In genomic region chr12:57514246-57514645, GRCh38 we compare ENCODE assay signal across 8 cellular contexts. TPM values are rescaled to one million over a fixed set of nuclear protein-coding genes. Genes with fewer than 3 reads are reported as not detected.
DNase-seq lines count a peak whose midpoint lies in the region; ATAC-seq and TF ChIP-seq lines count a peak whose summit lies in the region.
"Not testable (repeated sequence)": the region's sequence is repeated elsewhere in the genome, so short reads cannot be mapped to it uniquely, and the experiment has no call there.
"Had no signal": no experiment of that assay in that cellular context is flagged by ENCODE, and none has a peak within 500 bp of the region (broad histone marks: within the 10 kb centered on the region; RNA-seq: fewer than 3 reads in every experiment).

No MANE protein-coding gene starts in this region.

- not testable (repeated sequence) for ATAC-seq in activated T-cell treated with anti-CD3 and anti-CD28 coated beads, Interleukin-2, amount 50 U/mL, for 72 hours (replicated peaks in 1 of 2); psoas muscle

- H3K4me3 Mint-ChIP-seq in HFFc6; activated T-cell treated with anti-CD3 and anti-CD28 coated beads, Interleukin-2, amount 50 U/mL, for 72 hours; chondrocyte (ENCODE audit: unreplicated experiment); immature natural killer cell: not testable (repeated sequence)

- not testable (repeated sequence) for H3K27me3 ChIP-seq in psoas muscle (ENCODE audit: insufficient read depth in 3 of 3, low read length in 2 of 3)

- peak overlapping the region; percentile 40 for H3K27ac Mint-ChIP-seq in HFFc6
- peak overlapping the region; percentile 71 for H3K27ac Mint-ChIP-seq in activated T-cell treated with anti-CD3 and anti-CD28 coated beads, Interleukin-2, amount 50 U/mL, for 72 hours
- peak overlapping the region; percentile 57 for H3K27ac Mint-ChIP-seq in chondrocyte (ENCODE audit: unreplicated experiment)
- peak overlapping the region in 4 of 6 donors; percentile 10 to 62 (median 40) for H3K27ac Mint-ChIP-seq in immature natural killer cell

- H3K9me3 Mint-ChIP-seq in HFFc6; activated T-cell treated with anti-CD3 and anti-CD28 coated beads, Interleukin-2, amount 50 U/mL, for 72 hours; chondrocyte (ENCODE audit: low read depth); immature natural killer cell: not testable (repeated sequence)

- H3K27ac ChIP-seq in 22Rv1 (peak overlapping the region; percentile 100), VCaP (peak overlapping the region; percentile 99), psoas muscle (peak overlapping the region; percentile 46)

- not testable (repeated sequence) for DNase-seq in HFFc6; activated T-cell treated with anti-CD3 and anti-CD28 coated beads, Interleukin-2, amount 50 U/mL, for 72 hours; chondrocyte (ENCODE audit: low spot score); immature natural killer cell; psoas muscle

- peaks cover 23% of the 10 kb centered on the region for H3K4me1 ChIP-seq in psoas muscle

- WGBS in psoas muscle, 3 donors, result 90 to 92% (median 91%) methylated on average over 8 to 9 of the region's 9 CpGs

- not testable (repeated sequence) for H3K4me3 ChIP-seq in psoas muscle

- peaks cover 18 to 89% of the 10 kb centered on the region in 2 donors for H3K36me3 ChIP-seq in psoas muscle (ENCODE audit: insufficient read depth in 1 of 2, low read depth in 1 of 2)

- H3K27me3 Mint-ChIP-seq in HFFc6 (ENCODE audit: insufficient read depth), result peaks cover 11% of the 10 kb centered on the region; the same call in 1 of the 2 replicates
- not testable (repeated sequence) for H3K27me3 Mint-ChIP-seq in activated T-cell treated with anti-CD3 and anti-CD28 coated beads, Interleukin-2, amount 50 U/mL, for 72 hours (ENCODE audit: low read depth); chondrocyte (ENCODE audit: low read depth); immature natural killer cell (ENCODE audit: low read depth in 3 of 3)

- peaks cover 69% of the 10 kb centered on the region for H3K36me3 Mint-ChIP-seq in HFFc6 (ENCODE audit: low read depth)
- peaks cover 24 to 51% of the 10 kb centered on the region in 2 donors for H3K36me3 Mint-ChIP-seq in activated T-cell treated with anti-CD3 and anti-CD28 coated beads, Interleukin-2, amount 50 U/mL, for 72 hours (ENCODE audit: insufficient read depth in 2 of 2)
- peaks cover 59% of the 10 kb centered on the region for H3K36me3 Mint-ChIP-seq in chondrocyte (ENCODE audit: low read depth)
- H3K36me3 Mint-ChIP-seq in immature natural killer cell, result peaks cover 16 to 66% (median 30%) of the 10 kb centered on the region in 3 donors

- not testable (repeated sequence) for H3K9me3 ChIP-seq in psoas muscle

- TF ChIP-seq CTCF in 22Rv1 (IDR thresholded peaks at IDR 0.05); HFFc6 (IDR thresholded peaks at IDR 0.05); VCaP (conservative IDR thresholded peaks at IDR 0.05); chondrocyte (IDR thresholded peaks at IDR 0.05); psoas muscle (IDR thresholded peaks at IDR 0.05): not testable (repeated sequence)

- intact Hi-C loops in psoas muscle (cut with DNase I), result not testable (repeated sequence)

- peaks cover 33% of the 10 kb centered on the region for H3K4me1 Mint-ChIP-seq in HFFc6 (ENCODE audit: low read depth)
- H3K4me1 Mint-ChIP-seq in activated T-cell treated with anti-CD3 and anti-CD28 coated beads, Interleukin-2, amount 50 U/mL, for 72 hours (ENCODE audit: low read depth), result peaks cover 28% of the 10 kb centered on the region
- H3K4me1 Mint-ChIP-seq in chondrocyte (ENCODE audit: low read depth), result peaks cover 31% of the 10 kb centered on the region
- H3K4me1 Mint-ChIP-seq in immature natural killer cell, result peaks cover 17 to 37% of the 10 kb centered on the region in 2 donors

RNA-seq across cellular contexts. Expression of gene DDIT3, which starts 6.1 kb away (rescaled TPM):
- total RNA-seq in HFFc6 (2021; fragmentation: NEBNext Ultra II Directional; extraction: Animal tissue kit (Norgen Biotek cat#: 25700)), result 10 to 100 TPM in 4 of 6 experiments, 1 to 10 TPM in 2; 9.4 to 10.8 (median 10.2) TPM
- total RNA-seq in activated T-cell treated with anti-CD3 and anti-CD28 coated beads, Interleukin-2, amount 50 U/mL, for 72 hours, result 10 to 100 TPM; 64.6 to 71.7 TPM
- total RNA-seq in chondrocyte, result 9.6 to 79.1 TPM (median 79.0 TPM) in 3 replicates
- polyA plus RNA-seq in immature natural killer cell, result 10 to 100 TPM; 22.8 to 38.8 (median 29.4) TPM
- total RNA-seq in psoas muscle, result 10 to 100 TPM; 11.1 to 59.5 (median 19.6) TPM
- polyA plus RNA-seq in psoas muscle, result 100 to 1,000 TPM in 1 of 3 donors, 10 to 100 TPM in 2; 62.5 to 224 (median 68.9) TPM

RNA-seq across cellular contexts. Expression of gene MBD6, which starts 8.4 kb away (rescaled TPM):
- total RNA-seq in HFFc6 (2021; fragmentation: NEBNext Ultra II Directional; extraction: Animal tissue kit (Norgen Biotek cat#: 25700)), result 10 to 100 TPM; 40.7 to 43.6 (median 42.1) TPM
- total RNA-seq in activated T-cell treated with anti-CD3 and anti-CD28 coated beads, Interleukin-2, amount 50 U/mL, for 72 hours, result 100 to 1,000 TPM; 131 to 148 TPM
- total RNA-seq in chondrocyte (66.9 to 86.5 TPM (median 78.4 TPM) in 3 replicates), psoas muscle (10 to 100 TPM; 29.5 to 52.9 (median 39.5) TPM)
- polyA plus RNA-seq in immature natural killer cell (1 to 10 TPM; 1.8 to 5.5 (median 2.7) TPM), psoas muscle (10 to 100 TPM; 11.6 to 18.4 (median 17.5) TPM)

RNA-seq across cellular contexts. Expression of gene MARS1, which starts 26.4 kb away (rescaled TPM):
- 100 to 1,000 TPM; 179 to 207 (median 193) TPM for total RNA-seq in HFFc6 (2021; fragmentation: NEBNext Ultra II Directional; extraction: Animal tissue kit (Norgen Biotek cat#: 25700))
- 100 to 1,000 TPM; 575 to 653 TPM for total RNA-seq in activated T-cell treated with anti-CD3 and anti-CD28 coated beads, Interleukin-2, amount 50 U/mL, for 72 hours
- total RNA-seq in chondrocyte, result 176 to 350 TPM (median 331 TPM) in 3 replicates
- 100 to 1,000 TPM; 100 to 158 (median 114) TPM for polyA plus RNA-seq in immature natural killer cell
- total RNA-seq in psoas muscle, result 10 to 100 TPM; 68.6 to 88.0 (median 83.7) TPM
- 10 to 100 TPM; 41.2 to 97.4 (median 77.7) TPM for polyA plus RNA-seq in psoas muscle

RNA-seq across cellular contexts. Expression of gene DCTN2, which starts 32.7 kb away (rescaled TPM):
- 100 to 1,000 TPM; 110 to 123 (median 116) TPM for total RNA-seq in HFFc6 (2021; fragmentation: NEBNext Ultra II Directional; extraction: Animal tissue kit (Norgen Biotek cat#: 25700))
- 10 to 100 TPM; 94.9 to 99.0 TPM for total RNA-seq in activated T-cell treated with anti-CD3 and anti-CD28 coated beads, Interleukin-2, amount 50 U/mL, for 72 hours
- total RNA-seq in chondrocyte (104 to 117 TPM (median 112 TPM) in 3 replicates), psoas muscle (100 to 1,000 TPM in 2 of 4 donors, 10 to 100 TPM in 2; 91.0 to 128 (median 103) TPM)
- polyA plus RNA-seq in immature natural killer cell (10 to 100 TPM; 90.2 to 99.0 (median 93.8) TPM), psoas muscle (100 to 1,000 TPM; 107 to 165 (median 123) TPM)

RNA-seq across cellular contexts. Expression of gene ARHGAP9, which starts 34.6 kb away (rescaled TPM):
- under 1 TPM in 5 of 6 experiments, not detected in 1; 0.11 to 0.85 (median 0.21) TPM for total RNA-seq in HFFc6 (2021; fragmentation: NEBNext Ultra II Directional; extraction: Animal tissue kit (Norgen Biotek cat#: 25700))
- 100 to 1,000 TPM; 119 to 153 TPM for total RNA-seq in activated T-cell treated with anti-CD3 and anti-CD28 coated beads, Interleukin-2, amount 50 U/mL, for 72 hours
- total RNA-seq in chondrocyte (2.9 to 3.1 TPM in 2 of 3 replicates, not detected in the other), psoas muscle (1 to 10 TPM; 1.3 to 5.4 (median 4.1) TPM)
- polyA plus RNA-seq in immature natural killer cell (100 to 1,000 TPM; 148 to 294 (median 163) TPM), psoas muscle (1 to 10 TPM in 2 of 3 donors, under 1 TPM in 1; 0.91 to 2.0 (median 1.4) TPM)
- total RNA-seq: H4 had no signal

Comparison
In these comparisons a context has a peak if more than half of its experiments do, and no peak if none do; other contexts are left out.
1. H3K27ac ChIP-seq: peak in every context shown above with its lines; median percentile 100 in 22Rv1; 99 in VCaP; 46 in psoas muscle.